10 cellular contexts compared by ENCODE assay signal in the genomic region with DNA sequence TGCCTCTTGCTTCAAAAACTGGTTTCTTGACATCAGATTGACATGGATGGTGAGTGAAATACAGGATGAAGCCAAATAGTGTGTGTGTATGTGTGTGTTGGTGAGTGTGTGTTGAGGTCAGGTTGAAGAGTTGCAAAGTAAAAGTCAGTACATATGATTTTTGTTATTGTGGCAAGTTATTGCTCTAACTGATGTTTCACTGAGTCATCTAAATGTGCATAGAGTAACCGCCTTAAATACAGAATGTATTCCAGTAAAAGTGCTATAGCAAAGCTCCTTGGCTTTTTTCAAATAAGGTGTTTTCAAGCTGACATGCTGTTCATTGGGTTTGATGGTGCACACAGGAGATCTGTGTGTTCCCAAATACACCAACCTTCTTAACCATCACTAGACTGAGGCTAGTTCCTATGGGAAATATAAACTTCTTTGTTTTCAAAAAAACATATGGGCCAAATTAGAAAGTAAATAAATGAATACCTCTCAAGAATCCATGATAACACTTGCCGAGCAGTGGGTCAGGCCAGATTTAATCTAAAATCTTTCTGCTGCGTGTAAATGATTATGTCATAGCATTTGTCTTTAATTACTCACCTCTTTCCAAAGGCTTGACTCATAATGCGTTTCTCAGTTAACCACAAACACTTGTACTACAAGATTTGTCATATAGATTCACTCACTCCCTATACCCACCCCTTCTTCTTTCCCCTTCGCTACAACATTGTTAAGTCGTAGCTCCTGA.
DNase-seq lines count a peak whose midpoint lies in the region; ATAC-seq and TF ChIP-seq lines count a peak whose summit lies in the region.
"Had no signal": no experiment of that assay in that cellular context is flagged by ENCODE, and none has a peak within 500 bp of the region (broad histone marks: within the 10 kb centered on the region; RNA-seq: fewer than 3 reads in every experiment).

No MANE protein-coding gene starts in this region.

- no peak overlapping the region for H2AFZ ChIP-seq in smooth muscle cell (ENCODE audit: low read depth)

- 12% methylated on average over 6 of the region's 6 CpGs for WGBS in smooth muscle cell (ENCODE audit: low lambda C conversion rate)

- DNase-seq in activated T-cell treated with anti-CD3 and anti-CD28 coated beads, Interleukin-2, amount 50 U/mL, for 24 hours: no peak
- no peak for DNase-seq in activated T-cell treated with anti-CD3 and anti-CD28 coated beads, Interleukin-2, amount 50 U/mL, for 48 hours
- DNase-seq in smooth muscle cell (lab: John Stamatoyannopoulos, UW; ENCODE audit: unreplicated experiment): no peak
- no peak for DNase-seq in NCI-H187 treated with DMSO at 0.1 percent for 48 hours (lab: John Stamatoyannopoulos, UW)
- DNase-seq in GOT3 (lab: John Stamatoyannopoulos, UW): no peak
- DNase-seq in NCI-H2107 treated with DMSO at 0.1 percent for 48 hours (lab: John Stamatoyannopoulos, UW; ENCODE audit: unreplicated experiment): no peak
- DNase-seq: natural killer cell had no signal

- H3K27ac Mint-ChIP-seq in activated T-cell treated with anti-CD3 and anti-CD28 coated beads, Interleukin-2, amount 50 U/mL, for 24 hours: peak overlapping the region; percentile 66
- H3K27ac Mint-ChIP-seq: natural killer cell had no signal

- peaks cover 14% of the 10 kb centered on the region for H3K4me1 Mint-ChIP-seq in activated T-cell treated with anti-CD3 and anti-CD28 coated beads, Interleukin-2, amount 50 U/mL, for 24 hours (ENCODE audit: low read depth)
- H3K4me1 Mint-ChIP-seq: natural killer cell had no signal

- ATAC-seq in HG03565 (IDR thresholded peaks at IDR 0.05; ENCODE audit: unreplicated experiment): peak; percentile 98
- ATAC-seq: natural killer cell had no signal

- no peak for TF ChIP-seq CTCF in smooth muscle cell (IDR thresholded peaks at IDR 0.05; ENCODE audit: borderline replicate concordance, insufficient read depth, poor library complexity, severe bottlenecking)

- peaks cover 13% of the 10 kb centered on the region for H3K4me1 ChIP-seq in smooth muscle cell (ENCODE audit: low read depth)

- H3K4me3 Mint-ChIP-seq in activated T-cell treated with anti-CD3 and anti-CD28 coated beads, Interleukin-2, amount 50 U/mL, for 24 hours: no peak overlapping the region
- H3K4me3 Mint-ChIP-seq: natural killer cell had no signal

- H3F3A ChIP-seq in smooth muscle cell (ENCODE audit: low read depth): peaks cover 5% of the 10 kb centered on the region

- H4K20me1 ChIP-seq in smooth muscle cell (ENCODE audit: low read depth): no peaks in the 10 kb centered on the region
- H4K20me1 ChIP-seq: BLaER1 treated with 17β-estradiol and CSF1 and Interleukin-3, amounts not matched to agents 10 nM and 100 nM had no signal

- H3K79me2 ChIP-seq in smooth muscle cell (ENCODE audit: low read depth): no peaks in the 10 kb centered on the region

- H3K36me3 Mint-ChIP-seq in activated T-cell treated with anti-CD3 and anti-CD28 coated beads, Interleukin-2, amount 50 U/mL, for 24 hours (ENCODE audit: low read depth): peaks cover 3% of the 10 kb centered on the region
- H3K36me3 Mint-ChIP-seq: natural killer cell had no signal

- H3K36me3 ChIP-seq in smooth muscle cell (ENCODE audit: low read depth): no peaks in the 10 kb centered on the region
- H3K36me3 ChIP-seq: BLaER1 treated with 17β-estradiol and CSF1 and Interleukin-3, amounts not matched to agents 10 nM and 100 nM had no signal

- H3K4me3 ChIP-seq in smooth muscle cell: no peak overlapping the region
- H3K4me3 ChIP-seq: BLaER1 treated with 17β-estradiol and CSF1 and Interleukin-3, amounts not matched to agents 10 nM and 100 nM had no signal

- H3K9me3 Mint-ChIP-seq in activated T-cell treated with anti-CD3 and anti-CD28 coated beads, Interleukin-2, amount 50 U/mL, for 24 hours: peaks cover 17% of the 10 kb centered on the region

- peaks cover 11% of the 10 kb centered on the region for H3K27me3 Mint-ChIP-seq in activated T-cell treated with anti-CD3 and anti-CD28 coated beads, Interleukin-2, amount 50 U/mL, for 24 hours

- no peaks in the 10 kb centered on the region for H3K9me3 ChIP-seq in smooth muscle cell (replicated peaks; ENCODE audit: low read depth)

- peak overlapping the region; percentile 0 for H3K27ac ChIP-seq in angular gyrus (ENCODE audit: low read depth, low read length)
- peak overlapping the region; percentile 81 for H3K27ac ChIP-seq in smooth muscle cell (ENCODE audit: low read depth)
- H3K27ac ChIP-seq: BLaER1 treated with 17β-estradiol and CSF1 and Interleukin-3, amounts not matched to agents 10 nM and 100 nM had no signal

- H3K4me2 ChIP-seq in smooth muscle cell: peak overlapping the region; percentile 62

- H3K9ac ChIP-seq in smooth muscle cell (ENCODE audit: low read depth): peak overlapping the region; percentile 33
- H3K9ac ChIP-seq: BLaER1 treated with 17β-estradiol and CSF1 and Interleukin-3, amounts not matched to agents 10 nM and 100 nM had no signal

- H3K27me3 ChIP-seq in smooth muscle cell (ENCODE audit: low read depth): no peaks in the 10 kb centered on the region
- H3K27me3 ChIP-seq: BLaER1 treated with 17β-estradiol and CSF1 and Interleukin-3, amounts not matched to agents 10 nM and 100 nM had no signal
